8 cellular contexts compared by ENCODE assay signal in the genomic region with DNA sequence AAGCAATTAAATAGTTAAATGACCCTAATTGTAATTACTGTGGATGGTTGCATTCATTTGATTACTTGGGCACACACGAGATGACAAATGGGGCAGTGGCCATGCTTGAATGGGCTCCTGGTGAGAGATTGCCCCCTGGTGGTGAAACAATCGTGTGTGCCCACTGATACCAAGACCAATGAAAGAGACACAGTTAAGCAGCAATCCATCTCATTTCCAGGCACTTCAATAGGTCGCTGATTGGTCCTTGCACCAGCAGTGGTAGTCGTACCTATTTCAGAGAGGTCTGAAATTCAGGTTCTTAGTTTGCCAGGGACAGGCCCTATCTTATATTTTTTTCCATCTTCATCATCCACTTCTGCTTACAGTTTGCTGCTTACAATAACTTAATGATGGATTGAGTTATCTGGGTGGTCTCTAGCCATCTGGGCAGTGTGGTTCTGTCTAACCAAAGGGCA. TPM values are rescaled to one million over a fixed set of nuclear protein-coding genes. Genes with fewer than 3 reads are reported as not detected.
DNase-seq lines count a peak whose midpoint lies in the region; ATAC-seq and TF ChIP-seq lines count a peak whose summit lies in the region.

No MANE protein-coding gene starts in this region.

- peaks cover 5 to 46% (median 28%) of the 10 kb centered on the region in 4 donors for H3K36me3 ChIP-seq in liver (ENCODE audit: control insufficient read depth in 4 of 4, insufficient read depth in 3 of 4, low read depth in 1 of 4, low read length in 3 of 4)

- H3K36me3 Mint-ChIP-seq in activated CD4-positive, alpha-beta T cell treated with anti-CD3 and anti-CD28 coated beads for 36 hours (ENCODE audit: low read depth) = peaks cover 50% of the 10 kb centered on the region
- H3K36me3 Mint-ChIP-seq in chondrocyte (ENCODE audit: low read depth) = peaks cover 34% of the 10 kb centered on the region

- peak; percentile 95 for TF ChIP-seq CTCF in chondrocyte (IDR thresholded peaks at IDR 0.05)
- TF ChIP-seq CTCF in liver (IDR thresholded peaks at IDR 0.05; ENCODE audit: low read depth, low read length, missing input control) = peak; percentile 98

- POLR2A ChIA-PET in activated CD4-positive, alpha-beta T cell treated with anti-CD3 and anti-CD28 coated beads for 36 hours (lab: Charles Lee) = no interaction called here

- ATAC-seq in HG02981 (IDR thresholded peaks at IDR 0.05; ENCODE audit: unreplicated experiment) = peak; percentile 68
- peak; percentile 94 for ATAC-seq in activated CD4-positive, alpha-beta T cell treated with anti-CD3 and anti-CD28 coated beads for 36 hours
- ATAC-seq in GM18520 (IDR thresholded peaks at IDR 0.05; ENCODE audit: unreplicated experiment) = no peak

- H3K4me3 Mint-ChIP-seq in activated CD4-positive, alpha-beta T cell treated with anti-CD3 and anti-CD28 coated beads for 36 hours = no peak overlapping the region
- no peak overlapping the region for H3K4me3 Mint-ChIP-seq in chondrocyte (ENCODE audit: unreplicated experiment)

- intact Hi-C loops in activated CD4-positive, alpha-beta T cell treated with anti-CD3 and anti-CD28 coated beads for 36 hours (cut with DNase I, micrococcal nuclease) = loop anchor here (1.0 to 5.0 kb wide), 4 partner anchors 65 to 330 kb away; partner anchors contain the start of gene SGPL1 (in 2 of the 2)

- H3K27ac Mint-ChIP-seq in activated CD4-positive, alpha-beta T cell treated with anti-CD3 and anti-CD28 coated beads for 36 hours = no peak overlapping the region
- no peak overlapping the region for H3K27ac Mint-ChIP-seq in chondrocyte (ENCODE audit: unreplicated experiment)

- no peaks in the 10 kb centered on the region for H3K27me3 Mint-ChIP-seq in activated CD4-positive, alpha-beta T cell treated with anti-CD3 and anti-CD28 coated beads for 36 hours
- no peaks in the 10 kb centered on the region for H3K27me3 Mint-ChIP-seq in chondrocyte (ENCODE audit: low read depth)

- WGBS in liver = 2% methylated on average over 4 of the region's 4 CpGs

- peaks cover 0 to 20% (median 4%) of the 10 kb centered on the region in 4 donors for H3K4me1 ChIP-seq in liver (ENCODE audit: control insufficient read depth in 4 of 4, insufficient read depth in 4 of 4, low read length in 3 of 4)

- peak; percentile 99 for TF ChIP-seq RAD21 in liver (IDR thresholded peaks at IDR 0.05)

- no peaks in the 10 kb centered on the region for H3K27me3 ChIP-seq in liver (ENCODE audit: control insufficient read depth in 4 of 4, insufficient read depth in 4 of 4, low read length in 3 of 4)

- no peaks in the 10 kb centered on the region for H3K9me3 Mint-ChIP-seq in activated CD4-positive, alpha-beta T cell treated with anti-CD3 and anti-CD28 coated beads for 36 hours (ENCODE audit: low read depth)
- H3K9me3 Mint-ChIP-seq in chondrocyte (ENCODE audit: low read depth) = no peaks in the 10 kb centered on the region

- peak; percentile 83 for DNase-seq in ELF-1 (ENCODE audit: low read depth, low spot score)
- peak; percentile 52 to 74 for DNase-seq in NCI-H446 (lab: John Stamatoyannopoulos, UW)
- peak; percentile 86 for DNase-seq in activated CD4-positive, alpha-beta T cell treated with anti-CD3 and anti-CD28 coated beads for 36 hours
- no peak for DNase-seq in chondrocyte (ENCODE audit: low spot score)
- peak; percentile 39 to 53 (median 51) for DNase-seq in stimulated activated CD4-positive, alpha-beta T cell treated with anti-CD3 and anti-CD28 coated beads, TNF-alpha, amount 100 ng/mL, for 1 hour (ENCODE audit: low read depth in 3 of 3, low spot score in 1 of 3)

- no peak overlapping the region for H3K27ac ChIP-seq in liver (ENCODE audit: low read depth in 1 of 2, low read length in 2 of 2)

- H3K4me1 Mint-ChIP-seq in activated CD4-positive, alpha-beta T cell treated with anti-CD3 and anti-CD28 coated beads for 36 hours = peaks cover 10% of the 10 kb centered on the region
- H3K4me1 Mint-ChIP-seq in chondrocyte (ENCODE audit: low read depth) = peaks cover 10% of the 10 kb centered on the region

- no peaks in the 10 kb centered on the region for H3K9me3 ChIP-seq in liver (ENCODE audit: control insufficient read depth in 4 of 4, low read length in 3 of 4)

- CTCF ChIA-PET in activated CD4-positive, alpha-beta T cell treated with anti-CD3 and anti-CD28 coated beads for 36 hours (lab: Charles Lee) = interaction anchor here (0.5 to 5.0 kb wide), 11 partner anchors 10 to 391 kb away, joined by 3 to 17 read pairs (median 5); partner anchors contain the start of gene SGPL1

- H3K9ac ChIP-seq in liver (ENCODE audit: low read depth in 1 of 2, low read length in 2 of 2) = no peak overlapping the region

- no peak overlapping the region for H3K4me3 ChIP-seq in liver (ENCODE audit: low read depth in 1 of 3, low read length in 3 of 3)

TF ChIP-seq in liver, 16 proteins besides CTCF, POLR2A, EP300 and RAD21:
- TF ChIP-seq GABPA (IDR thresholded peaks at IDR 0.05 in 1 of 2, conservative IDR thresholded peaks at IDR 0.05 in 1 of 2) (no peak), HNF4A (conservative IDR thresholded peaks at IDR 0.05) (peak in 1 of 2 donors; percentile 24), RXRA (IDR thresholded peaks at IDR 0.05) (peak in 1 of 2 donors; percentile 26), YY1 (IDR thresholded peaks at IDR 0.05) (peak; percentile 37), FOXA1 (IDR thresholded peaks at IDR 0.05) (no peak)
- TF ChIP-seq, protein P1, sequence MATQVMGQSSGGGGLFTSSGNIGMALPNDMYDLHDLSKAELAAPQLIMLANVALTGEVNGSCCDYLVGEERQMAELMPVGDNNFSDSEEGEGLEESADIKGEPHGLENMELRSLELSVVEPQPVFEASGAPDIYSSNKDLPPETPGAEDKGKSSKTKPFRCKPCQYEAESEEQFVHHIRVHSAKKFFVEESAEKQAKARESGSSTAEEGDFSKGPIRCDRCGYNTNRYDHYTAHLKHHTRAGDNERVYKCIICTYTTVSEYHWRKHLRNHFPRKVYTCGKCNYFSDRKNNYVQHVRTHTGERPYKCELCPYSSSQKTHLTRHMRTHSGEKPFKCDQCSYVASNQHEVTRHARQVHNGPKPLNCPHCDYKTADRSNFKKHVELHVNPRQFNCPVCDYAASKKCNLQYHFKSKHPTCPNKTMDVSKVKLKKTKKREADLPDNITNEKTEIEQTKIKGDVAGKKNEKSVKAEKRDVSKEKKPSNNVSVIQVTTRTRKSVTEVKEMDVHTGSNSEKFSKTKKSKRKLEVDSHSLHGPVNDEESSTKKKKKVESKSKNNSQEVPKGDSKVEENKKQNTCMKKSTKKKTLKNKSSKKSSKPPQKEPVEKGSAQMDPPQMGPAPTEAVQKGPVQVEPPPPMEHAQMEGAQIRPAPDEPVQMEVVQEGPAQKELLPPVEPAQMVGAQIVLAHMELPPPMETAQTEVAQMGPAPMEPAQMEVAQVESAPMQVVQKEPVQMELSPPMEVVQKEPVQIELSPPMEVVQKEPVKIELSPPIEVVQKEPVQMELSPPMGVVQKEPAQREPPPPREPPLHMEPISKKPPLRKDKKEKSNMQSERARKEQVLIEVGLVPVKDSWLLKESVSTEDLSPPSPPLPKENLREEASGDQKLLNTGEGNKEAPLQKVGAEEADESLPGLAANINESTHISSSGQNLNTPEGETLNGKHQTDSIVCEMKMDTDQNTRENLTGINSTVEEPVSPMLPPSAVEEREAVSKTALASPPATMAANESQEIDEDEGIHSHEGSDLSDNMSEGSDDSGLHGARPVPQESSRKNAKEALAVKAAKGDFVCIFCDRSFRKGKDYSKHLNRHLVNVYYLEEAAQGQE (IDR thresholded peaks at IDR 0.05) = no peak

RNA-seq across cellular contexts. Expression of gene PCBD1, which starts 8.3 kb away (rescaled TPM):
- total RNA-seq in activated CD4-positive, alpha-beta T cell treated with anti-CD3 and anti-CD28 coated beads for 36 hours = 10 to 100 TPM; 40.1 to 47.6 TPM
- total RNA-seq in chondrocyte (38.4 to 55.0 TPM (median 49.3 TPM) in 3 replicates), liver (10 to 100 TPM; 72.0 to 99.8 TPM)
- 100 to 1,000 TPM; 243 to 458 TPM for polyA plus RNA-seq in liver
